1 cellular context compared by ENCODE assay signal in genomic region chr20:47311967-47312681, GRCh38.
TF ChIP-seq lines count a peak whose summit lies in the region.

No MANE protein-coding gene starts in this region.

TF ChIP-seq in HepG2, 621 proteins besides CTCF, POLR2A, EP300 and RAD21 (continues in another document):
- no peak for TF ChIP-seq ZBTB10 (CRISPR knock-in tag; IDR thresholded peaks at IDR 0.05; ENCODE audit: borderline replicate concordance)
- no peak for TF ChIP-seq ZEB1 (IDR thresholded peaks at IDR 0.05; ENCODE audit: insufficient replicate concordance, low read depth)
- 0 out of 4 replicates have a peak, but pooled peaks of 1 of the 2 experiments have one; percentile 9 for TF ChIP-seq NR2F1 (CRISPR knock-in tag; IDR thresholded peaks at IDR 0.05)
- no peak for TF ChIP-seq PTBP1 (IDR thresholded peaks at IDR 0.05; ENCODE audit: low read depth, low read length, poor library complexity, severe bottlenecking)
- no peak for TF ChIP-seq KDM4B (CRISPR knock-in tag; IDR thresholded peaks at IDR 0.05)
- TF ChIP-seq ARNTL (CRISPR knock-in tag; IDR thresholded peaks at IDR 0.05): no peak
- no peak for TF ChIP-seq HBP1 (CRISPR knock-in tag; IDR thresholded peaks at IDR 0.05; ENCODE audit: low read depth)
- no peak for TF ChIP-seq MTA1 (CRISPR knock-in tag; IDR thresholded peaks at IDR 0.05; ENCODE audit: borderline replicate concordance)
- TF ChIP-seq SMAD1 (CRISPR knock-in tag; IDR thresholded peaks at IDR 0.05; ENCODE audit: borderline replicate concordance, low read depth): no peak
- no peak for TF ChIP-seq EED (CRISPR knock-in tag; IDR thresholded peaks at IDR 0.05)
- TF ChIP-seq TGIF2 (CRISPR knock-in tag; IDR thresholded peaks at IDR 0.05): no peak
- no peak for TF ChIP-seq ZBTB4 (CRISPR knock-in tag; IDR thresholded peaks at IDR 0.05; ENCODE audit: borderline replicate concordance)
- no peak for TF ChIP-seq SNRNP70 (IDR thresholded peaks at IDR 0.05; ENCODE audit: low read depth, low read length)
- TF ChIP-seq ZSCAN20 (CRISPR knock-in tag; IDR thresholded peaks at IDR 0.05; ENCODE audit: borderline replicate concordance): no peak
- no peak for TF ChIP-seq NFE2 (CRISPR knock-in tag; IDR thresholded peaks at IDR 0.05)
- no peak for TF ChIP-seq ZNF318 (CRISPR knock-in tag; IDR thresholded peaks at IDR 0.05)
- TF ChIP-seq PATZ1 (CRISPR knock-in tag; IDR thresholded peaks at IDR 0.05): no peak
- no peak for TF ChIP-seq ZBTB33 (CRISPR knock-in tag; IDR thresholded peaks at IDR 0.05)
- no peak for TF ChIP-seq HMGXB3 (CRISPR knock-in tag; IDR thresholded peaks at IDR 0.05; ENCODE audit: borderline replicate concordance)
- no peak for TF ChIP-seq ZNF367 (CRISPR knock-in tag; IDR thresholded peaks at IDR 0.05; ENCODE audit: borderline replicate concordance)
- TF ChIP-seq POLR2G (IDR thresholded peaks at IDR 0.05; ENCODE audit: low read depth, low read length): no peak; the same call in 1 of the 2 replicates
- TF ChIP-seq STAT5B (CRISPR knock-in tag; IDR thresholded peaks at IDR 0.05): no peak
- TF ChIP-seq PHF5A (CRISPR knock-in tag; IDR thresholded peaks at IDR 0.05; ENCODE audit: low read depth, unreplicated experiment): no peak
- no peak for TF ChIP-seq TARDBP (CRISPR knock-in tag; IDR thresholded peaks at IDR 0.05)
- TF ChIP-seq ISL2 (CRISPR knock-in tag; IDR thresholded peaks at IDR 0.05): no peak
- no peak for TF ChIP-seq ZNF205 (CRISPR knock-in tag; IDR thresholded peaks at IDR 0.05)
- no peak for TF ChIP-seq NFIC (IDR thresholded peaks at IDR 0.05; ENCODE audit: low read length)
- no peak for TF ChIP-seq NAIF1 (CRISPR knock-in tag; IDR thresholded peaks at IDR 0.05; ENCODE audit: borderline replicate concordance)
- TF ChIP-seq DRAP1 (CRISPR knock-in tag; IDR thresholded peaks at IDR 0.05): no peak
